ENCODE assay signal across 27 cellular contexts in the genomic region with DNA sequence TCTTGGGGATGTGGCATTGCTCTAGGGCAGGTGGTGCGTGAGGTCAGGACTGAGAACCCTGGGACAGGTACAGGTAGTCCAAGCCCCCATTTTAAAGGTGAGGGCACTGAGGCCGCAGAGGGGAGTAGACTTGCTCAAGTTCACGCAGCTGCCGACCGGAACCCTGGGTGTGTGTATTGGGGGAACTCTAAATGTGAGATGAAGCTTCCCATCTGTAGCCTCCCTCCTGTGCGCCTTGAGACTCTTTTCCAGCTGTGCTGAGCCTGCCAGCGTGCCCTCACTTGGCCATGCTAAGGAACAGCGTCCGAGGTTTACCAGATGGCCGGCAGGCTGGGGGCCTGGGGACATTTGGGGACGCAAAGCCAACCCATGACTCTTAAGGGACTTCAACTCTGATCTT.
"Had no signal": no experiment of that assay in that cellular context is flagged by ENCODE, and none has a peak within 500 bp of the region (broad histone marks: within the 10 kb centered on the region; RNA-seq: fewer than 3 reads in every experiment).

No MANE protein-coding gene starts in this region.

- H3K36me3 ChIP-seq: adrenal gland, colonic mucosa, heart left ventricle had no signal

- FAIRE-seq: frontal cortex had no signal

- DNase-seq: activated CD4-positive, alpha-beta memory T cell treated with anti-CD3 and anti-CD28 coated beads for 36 hours; activated CD4-positive, alpha-beta T cell treated with anti-CD3 and anti-CD28 coated beads for 36 hours; activated CD4-positive, alpha-beta T cell treated with anti-CD3 and anti-CD28 coated beads, Interleukin-2, amount 10 ng/mL, durations not matched to agents 24 days and 14 days; activated CD4-positive, CD25-positive, alpha-beta regulatory T cell; activated CD4-positive, CD25-positive, alpha-beta regulatory T cell treated with anti-CD3 and anti-CD28 coated beads, Interleukin-2, amount 50 U/mL, for 72 hours; activated CD8-positive, alpha-beta memory T cell treated with anti-CD3 and anti-CD28 coated beads, Interleukin-2, amount 10 ng/mL, durations not matched to agents 7 days and 5 days; activated CD8-positive, alpha-beta memory T cell treated with anti-CD3 and anti-CD28 coated beads, Interleukin-2, amount 50 U/mL, for 4 hours; activated CD8-positive, alpha-beta T cell treated with anti-CD3 and anti-CD28 coated beads, Interleukin-2, amount 10 ng/mL, durations not matched to agents 7 days and 5 days; activated effector memory CD4-positive, alpha-beta T cell treated with anti-CD3 and anti-CD28 coated beads, Interleukin-2, amount 50 U/mL, for 16 hours; activated naive CD4-positive, alpha-beta T cell treated with anti-CD3 and anti-CD28 coated beads for 36 hours; activated naive CD8-positive, alpha-beta T cell treated with anti-CD3 and anti-CD28 coated beads for 36 hours; activated naive CD8-positive, alpha-beta T cell treated with anti-CD3 and anti-CD28 coated beads, Interleukin-2, amount 50 U/mL, for 24 hours; activated T-cell treated with anti-CD3 and anti-CD28 coated beads, Interleukin-2, amount 50 U/mL, for 1 hour; activated T-cell treated with anti-CD3 and anti-CD28 coated beads, Interleukin-2, amount 50 U/mL, for 48 hours; adrenal gland; amygdala; colonic mucosa; effector CD8-positive, alpha-beta T cell; foreskin fibroblast; glutamatergic neuron; heart left ventricle; T-helper 1 cell; T-helper 17 cell; T1000 had no signal

- H3K27ac ChIP-seq: adrenal gland, body of pancreas, colonic mucosa, heart left ventricle had no signal

- H3K9me3 ChIP-seq: adrenal gland, body of pancreas, colonic mucosa, heart left ventricle had no signal

- ATAC-seq: activated CD4-positive, alpha-beta T cell treated with anti-CD3 and anti-CD28 coated beads for 36 hours; activated CD8-positive, alpha-beta memory T cell treated with anti-CD3 and anti-CD28 coated beads, Interleukin-2, amount 10 ng/mL, durations not matched to agents 7 days and 5 days; activated CD8-positive, alpha-beta T cell treated with anti-CD3 and anti-CD28 coated beads, Interleukin-2, amount 10 ng/mL, durations not matched to agents 7 days and 5 days; activated naive CD8-positive, alpha-beta T cell treated with anti-CD3 and anti-CD28 coated beads, Interleukin-2, amount 50 U/mL, for 24 hours; esophagus mucosa; heart left ventricle; T-helper 17 cell had no signal

- H3K4me1 ChIP-seq: adrenal gland, body of pancreas, colonic mucosa, heart left ventricle had no signal

- H3K27me3 ChIP-seq: adrenal gland, body of pancreas, colonic mucosa, heart left ventricle had no signal

- H3K4me3 ChIP-seq: adrenal gland, body of pancreas, colonic mucosa, heart left ventricle had no signal
